In genomic region chr3:49638445-49638844, GRCh38 we compare ENCODE assay signal across 11 cellular contexts. TPM values are rescaled to one million over a fixed set of nuclear protein-coding genes. Genes with fewer than 3 reads are reported as not detected.
DNase-seq lines count a peak whose midpoint lies in the region; ATAC-seq and TF ChIP-seq lines count a peak whose summit lies in the region.
"Had no signal": no experiment of that assay in that cellular context is flagged by ENCODE, and none has a peak within 500 bp of the region (broad histone marks: within the 10 kb centered on the region; RNA-seq: fewer than 3 reads in every experiment).

No MANE protein-coding gene starts in this region.

- no peak overlapping the region for H3K27ac Mint-ChIP-seq in Calu3 (ENCODE audit: unreplicated experiment)
- H3K27ac Mint-ChIP-seq: activated T-helper 1 cell treated with anti-CD3 and anti-CD28 coated beads, Interleukin-12 subunit alpha, Interleukin-12 subunit beta, Interleukin-2, Interleukin-4 antibody, amounts not matched to agents 30 ng/mL and 10 ng/mL and 1 ng/mL, durations not matched to agents 14 hours and 24 hours and 36 hours had no signal

- H3K79me1 ChIP-seq in mesendoderm (ENCODE audit: low read length): no peaks in the 10 kb centered on the region

- H3K36me3 ChIP-seq in MG63: no peaks in the 10 kb centered on the region
- no peaks in the 10 kb centered on the region for H3K36me3 ChIP-seq in brain microvascular endothelial cell (replicated peaks)
- H3K36me3 ChIP-seq in mesendoderm (ENCODE audit: control insufficient read depth, insufficient read depth, low read length): no peaks in the 10 kb centered on the region
- H3K36me3 ChIP-seq in MM.1S (replicated peaks; ENCODE audit: insufficient read depth, low read length): no peaks in the 10 kb centered on the region

- H3K4me2 ChIP-seq in mesendoderm (ENCODE audit: low read length) (no peak overlapping the region), MM.1S (ENCODE audit: low read depth, low read length) (no peak overlapping the region)

- in situ Hi-C loops in brain microvascular endothelial cell (cut with HindIII; ENCODE audit: low pct_ligation_motif_present, low sequenced_read_pairs): no loop called here

- ATAC-seq in HG02763 (IDR thresholded peaks at IDR 0.05; ENCODE audit: unreplicated experiment) (no peak), GM18519 (IDR thresholded peaks at IDR 0.05; ENCODE audit: low FRiP score, unreplicated experiment) (no peak)

- H3K56ac ChIP-seq in mesendoderm (ENCODE audit: low read length): no peak overlapping the region

- H3K4me1 ChIP-seq in mesendoderm (ENCODE audit: control insufficient read depth, low read depth, low read length) (no peaks in the 10 kb centered on the region), MM.1S (ENCODE audit: low read length) (peaks cover 14% of the 10 kb centered on the region)

- H3K27ac ChIP-seq in brain microvascular endothelial cell (no peak overlapping the region), mesendoderm (ENCODE audit: low read depth, low read length) (no peak overlapping the region), MM.1S (ENCODE audit: low read length) (no peak overlapping the region)

- H2BK120ac ChIP-seq in mesendoderm (ENCODE audit: low read depth, low read length): no peak overlapping the region

- no TSS peak for BruUV-seq in Calu3 (replicated peaks; lab: Mats Ljungman, UMichigan)

- H3K4me1 Mint-ChIP-seq in Calu3 (ENCODE audit: low read depth, unreplicated experiment): no peaks in the 10 kb centered on the region

- H4K5ac ChIP-seq in mesendoderm (ENCODE audit: low read length): no peak overlapping the region

- H2AK5ac ChIP-seq in mesendoderm (ENCODE audit: low read length): no peak overlapping the region

- H3K79me2 ChIP-seq in mesendoderm (ENCODE audit: control insufficient read depth, insufficient read depth, low read length) (no peaks in the 10 kb centered on the region), MM.1S (ENCODE audit: low read length) (no peaks in the 10 kb centered on the region)

- no peak overlapping the region for H3K23ac ChIP-seq in mesendoderm (ENCODE audit: low read length)

- no peaks in the 10 kb centered on the region for H3K9me3 ChIP-seq in MG63
- no peaks in the 10 kb centered on the region for H3K9me3 ChIP-seq in MM.1S (replicated peaks; ENCODE audit: insufficient read depth, low read length)

- H3K27me3 Mint-ChIP-seq in Calu3 (ENCODE audit: unreplicated experiment): peaks cover 23% of the 10 kb centered on the region

- CTCF ChIA-PET in Calu3 (lab: Charles Lee): no interaction called here

- H3K36me3 Mint-ChIP-seq in Calu3 (ENCODE audit: insufficient read depth, unreplicated experiment): peaks cover 4% of the 10 kb centered on the region

- DNase-seq in Calu3: peak; percentile 54
- DNase-seq in MG63: peak; percentile 82
- peak; percentile 42 for DNase-seq in brain microvascular endothelial cell
- peak; percentile 20 for DNase-seq in mesendoderm
- no peak for DNase-seq in MM.1S
- no peak for DNase-seq in ureter (ENCODE audit: low spot score)
- DNase-seq: effector memory CD4-positive, alpha-beta T cell; stimulated activated CD4-positive, alpha-beta T cell treated with anti-CD3 and anti-CD28 coated beads, Interleukin-4, amount 100 ng/mL, for 24 hours had no signal

- no peak overlapping the region for H3K4me3 Mint-ChIP-seq in Calu3 (ENCODE audit: low read depth, unreplicated experiment)
- H3K4me3 Mint-ChIP-seq: activated T-helper 1 cell treated with anti-CD3 and anti-CD28 coated beads, Interleukin-12 subunit alpha, Interleukin-12 subunit beta, Interleukin-2, Interleukin-4 antibody, amounts not matched to agents 30 ng/mL and 10 ng/mL and 1 ng/mL, durations not matched to agents 14 hours and 24 hours and 36 hours had no signal

- H3K9ac ChIP-seq in mesendoderm (ENCODE audit: low read length) (no peak overlapping the region), MM.1S (ENCODE audit: low read length) (no peak overlapping the region)

- H3K4me3 ChIP-seq in MG63 (no peak overlapping the region), brain microvascular endothelial cell (ENCODE audit: low read depth, low read length) (no peak overlapping the region), mesendoderm (ENCODE audit: low read length) (no peak overlapping the region), MM.1S (ENCODE audit: low read length) (no peak overlapping the region)

- H4K20me1 ChIP-seq in MM.1S (ENCODE audit: insufficient read depth, low read length): no peaks in the 10 kb centered on the region

- intact Hi-C loops in Calu3 (cut with micrococcal nuclease; ENCODE audit: unreplicated experiment): no loop called here

- TF ChIP-seq CTCF in Calu3 (IDR thresholded peaks at IDR 0.05; ENCODE audit: unreplicated experiment): no peak
- no peak for TF ChIP-seq CTCF in brain microvascular endothelial cell (IDR thresholded peaks at IDR 0.05; ENCODE audit: low read depth, low read length, missing control alignments)
- no peak for TF ChIP-seq CTCF in MM.1S (IDR thresholded peaks at IDR 0.05; ENCODE audit: low read length)

- no CpG with 5 or more reads among the region's 8 CpGs for WGBS in mesendoderm (ENCODE audit: extremely low coverage, insufficient coverage, low lambda C conversion rate)

- H3K27me3 ChIP-seq in MG63 (no peaks in the 10 kb centered on the region), brain microvascular endothelial cell (replicated peaks) (no peaks in the 10 kb centered on the region), mesendoderm (ENCODE audit: insufficient read depth, low read length, poor library complexity) (no peaks in the 10 kb centered on the region), MM.1S (replicated peaks; ENCODE audit: insufficient read depth, low read length) (no peaks in the 10 kb centered on the region)

- no peaks in the 10 kb centered on the region for H3K9me2 ChIP-seq in MM.1S (replicated peaks; ENCODE audit: insufficient read depth, low read length)

- no peak overlapping the region for H2AFZ ChIP-seq in MM.1S (ENCODE audit: low read length)

- no peak overlapping the region for H3K4ac ChIP-seq in mesendoderm (ENCODE audit: low read depth, low read length)

- H3K18ac ChIP-seq in mesendoderm (ENCODE audit: low read length): no peak overlapping the region

- no peaks in the 10 kb centered on the region for H3K9me3 Mint-ChIP-seq in Calu3 (ENCODE audit: low read depth, unreplicated experiment)
- H3K9me3 Mint-ChIP-seq: activated T-helper 1 cell treated with anti-CD3 and anti-CD28 coated beads, Interleukin-12 subunit alpha, Interleukin-12 subunit beta, Interleukin-2, Interleukin-4 antibody, amounts not matched to agents 30 ng/mL and 10 ng/mL and 1 ng/mL, durations not matched to agents 14 hours and 24 hours and 36 hours had no signal

- no peak overlapping the region for H4K8ac ChIP-seq in mesendoderm (ENCODE audit: low read depth, low read length)

- no peaks in the 10 kb centered on the region for H3F3A ChIP-seq in MM.1S (ENCODE audit: insufficient read depth, low read length)

- no peak overlapping the region for H2BK5ac ChIP-seq in mesendoderm (ENCODE audit: low read length)

- no peak overlapping the region for H2BK15ac ChIP-seq in mesendoderm (replicated peaks; ENCODE audit: low read depth)

RNA-seq across cellular contexts. Expression of gene APEH, which starts 35.7 kb away (rescaled TPM):
- 187 and 207 TPM in 2 replicates for total RNA-seq in Calu3 (2022)
- total RNA-seq in MG63 (2014; rRNA removed; shearing (Covaris generic); ENCODE audit: low replicate concordance): 53.9 and 87.5 TPM in 2 replicates
- polyA plus RNA-seq in mesendoderm (2013, experiment 1 of 2): 77.8 TPM
- polyA plus RNA-seq in mesendoderm (2013, experiment 2 of 2): 76.2 TPM
- 152 TPM for total RNA-seq in ureter

RNA-seq across cellular contexts. Expression of gene MST1, which starts 50.8 kb away (rescaled TPM):
- total RNA-seq in Calu3 (2022) (8.0 and 10.5 TPM in 2 replicates), ureter (16.6 TPM)
- total RNA-seq in MG63 (2014; rRNA removed; shearing (Covaris generic); ENCODE audit: low replicate concordance): 0.33 TPM in 1 of 2 replicates, not detected in the other
- polyA plus RNA-seq in mesendoderm (2013, experiment 1 of 2): 3.5 TPM
- polyA plus RNA-seq in mesendoderm (2013, experiment 2 of 2): 3.7 TPM

RNA-seq across cellular contexts. Expression of gene RNF123, which starts 50.9 kb away (rescaled TPM):
- total RNA-seq in Calu3 (2022) (38.6 and 52.5 TPM in 2 replicates), ureter (52.8 TPM)
- total RNA-seq in MG63 (2014; rRNA removed; shearing (Covaris generic); ENCODE audit: low replicate concordance): 8.5 TPM in 2 replicates
- 16.4 TPM for polyA plus RNA-seq in mesendoderm (2013, experiment 1 of 2)
- polyA plus RNA-seq in mesendoderm (2013, experiment 2 of 2): 14.8 TPM

Comparison
In these comparisons a context has a peak if more than half of its experiments do, and no peak if none do; other contexts are left out.
1. DNase-seq: peak in Calu3 (single experiment), MG63 (single experiment), brain microvascular endothelial cell (single experiment) and mesendoderm (single experiment); none in MM.1S (single experiment) and ureter (single experiment).